ENCODE assay signal across 23 cellular contexts in the genomic region with DNA sequence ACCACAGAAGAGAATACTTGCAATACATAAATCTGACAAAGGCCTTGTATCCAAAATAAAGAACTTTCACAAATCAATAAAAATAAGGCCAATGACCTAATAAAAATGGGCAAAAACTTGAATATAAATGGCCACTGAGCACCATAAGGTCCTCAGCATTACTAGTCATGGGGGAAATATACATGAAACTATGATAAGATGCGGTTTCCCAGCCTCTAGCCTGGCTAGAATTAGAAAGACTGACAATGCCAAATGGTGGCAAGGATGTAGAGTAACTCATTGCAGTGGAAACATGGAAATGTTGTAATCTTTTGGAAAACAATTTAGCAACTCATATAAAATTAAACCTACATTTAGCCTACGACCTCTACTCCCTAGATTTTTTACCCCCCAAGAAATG.
DNase-seq lines count a peak whose midpoint lies in the region; ATAC-seq, FAIRE-seq and TF ChIP-seq lines count a peak whose summit lies in the region.
"Had no signal": no experiment of that assay in that cellular context is flagged by ENCODE, and none has a peak within 500 bp of the region (broad histone marks: within the 10 kb centered on the region; RNA-seq: fewer than 3 reads in every experiment).

No MANE protein-coding gene starts in this region.

- intact Hi-C loops in endothelial cell of umbilical vein (cut with micrococcal nuclease) = loop anchor here (5.0 kb wide), 1 partner anchor 1036 kb away; no protein-coding TSS in a partner anchor

- in situ Hi-C loops in GM23248 (cut with MboI) = no loop called here

- ATAC-seq in GM18519 (IDR thresholded peaks at IDR 0.05; ENCODE audit: low FRiP score, unreplicated experiment) = no peak
- ATAC-seq: activated T-cell treated with anti-CD3 and anti-CD28 coated beads, Interleukin-2, amount 50 U/mL, for 72 hours; lower lobe of right lung had no signal

- CTCF ChIA-PET in endothelial cell of umbilical vein (lab: Charles Lee) = interaction anchor here (1.4 kb wide), 1 partner anchor 126 kb away, joined by 3 read pairs; no protein-coding TSS in a partner anchor

- TF ChIP-seq POLR2A in endothelial cell of umbilical vein (IDR thresholded peaks at IDR 0.05; ENCODE audit: low read depth, low read length) = no peak

- no peak overlapping the region for H3K4me3 ChIP-seq in GM23248
- no peak overlapping the region for H3K4me3 ChIP-seq in endothelial cell of umbilical vein (replicated peaks in 1 of 3; ENCODE audit: insufficient read depth in 1 of 3, low read depth in 1 of 3, low read length in 3 of 3)
- H3K4me3 ChIP-seq in osteoblast (ENCODE audit: insufficient read depth, low read length) = no peak overlapping the region
- H3K4me3 ChIP-seq: lower lobe of right lung, upper lobe of left lung had no signal

- no peaks in the 10 kb centered on the region for H4K20me1 ChIP-seq in GM23248 (ENCODE audit: insufficient read depth)
- H4K20me1 ChIP-seq in endothelial cell of umbilical vein (replicated peaks; ENCODE audit: control insufficient read depth, extremely low read depth, insufficient read depth, low read length) = no peaks in the 10 kb centered on the region
- no peaks in the 10 kb centered on the region for H4K20me1 ChIP-seq in osteoblast (ENCODE audit: insufficient read depth, low read length)

- no peaks in the 10 kb centered on the region for H3K9me1 ChIP-seq in endothelial cell of umbilical vein (replicated peaks; ENCODE audit: control insufficient read depth, extremely low read depth, insufficient read depth, low read length)

- TF ChIP-seq CTCF in endothelial cell of umbilical vein (IDR thresholded peaks at IDR 0.05; ENCODE audit: extremely low read depth in 1 of 2, insufficient read depth in 1 of 2, low read depth in 1 of 2, low read length in 2 of 2) (no peak), osteoblast (IDR thresholded peaks at IDR 0.05; ENCODE audit: extremely low read depth, low read depth, low read length) (no peak)

- dilution Hi-C loops in endothelial cell of umbilical vein (cut with MboI; ENCODE audit: extremely low pct_ligation_motif_present, low sequenced_read_pairs) = no loop called here

- H3K79me2 ChIP-seq in GM23248 (ENCODE audit: insufficient read depth) (no peaks in the 10 kb centered on the region), endothelial cell of umbilical vein (ENCODE audit: control insufficient read depth, insufficient read depth, low read length) (no peaks in the 10 kb centered on the region), osteoblast (ENCODE audit: insufficient read depth, low read length) (no peaks in the 10 kb centered on the region)

- H3K27me3 ChIP-seq in GM23248 (replicated peaks; ENCODE audit: insufficient read depth) (no peaks in the 10 kb centered on the region), endothelial cell of umbilical vein (ENCODE audit: control insufficient read depth in 2 of 2, insufficient read depth in 2 of 2, low read length in 2 of 2) (no peaks in the 10 kb centered on the region), osteoblast (ENCODE audit: insufficient read depth, low read length) (no peaks in the 10 kb centered on the region)
- H3K27me3 ChIP-seq: BE2C, upper lobe of left lung had no signal

- 27 to 29% methylated on average over 2 of the region's 2 CpGs for WGBS in GM23248 (ENCODE audit: low coverage in 1 of 2, low lambda C conversion rate in 2 of 2, missing lambda C conversion rate in 2 of 2), 2 experiments

- H2AFZ ChIP-seq in GM23248 = no peak overlapping the region
- H2AFZ ChIP-seq in endothelial cell of umbilical vein (ENCODE audit: low read depth, low read length) = no peak overlapping the region
- no peak overlapping the region for H2AFZ ChIP-seq in osteoblast (ENCODE audit: low read length)

- POLR2A ChIA-PET in endothelial cell of umbilical vein (lab: Charles Lee) = no interaction called here

- H3K9me3 ChIP-seq in GM23248 (ENCODE audit: low read depth) (no peaks in the 10 kb centered on the region), endothelial cell of umbilical vein (replicated peaks; ENCODE audit: control insufficient read depth, insufficient read depth, low read length) (no peaks in the 10 kb centered on the region), osteoblast (ENCODE audit: low read depth, low read length) (no peaks in the 10 kb centered on the region)
- H3K9me3 ChIP-seq: BE2C, lower lobe of right lung, upper lobe of left lung had no signal

- H3K4me2 ChIP-seq in GM23248 (ENCODE audit: unreplicated experiment) = no peak overlapping the region
- no peak overlapping the region for H3K4me2 ChIP-seq in endothelial cell of umbilical vein (ENCODE audit: insufficient read depth, low read length)
- no peak overlapping the region for H3K4me2 ChIP-seq in osteoblast (ENCODE audit: insufficient read depth, low read length)

- no peak for FAIRE-seq in endothelial cell of umbilical vein (lab: Jason Lieb, UNC)
- FAIRE-seq: colon, frontal cortex, GM18507 had no signal

- H3K9me2 ChIP-seq in GM23248 (ENCODE audit: insufficient read depth) = no peaks in the 10 kb centered on the region

- DNase-seq in GM23248 = peak; percentile 78
- peak; percentile 61 for DNase-seq in RPMI7951 (ENCODE audit: low read depth)
- DNase-seq in endothelial cell of umbilical vein (ENCODE audit: low read depth, low spot score) = peak; percentile 60
- DNase-seq in osteoblast (ENCODE audit: insufficient read length, low spot score, missing footprints) = peak; percentile 63
- DNase-seq in NCI-H524 (lab: John Stamatoyannopoulos, UW) = no peak
- DNase-seq in AG08396 (ENCODE audit: low spot score) = no peak
- DNase-seq: activated CD4-positive, alpha-beta T cell treated with anti-CD3 and anti-CD28 coated beads for 4 hours; activated T-cell treated with anti-CD3 and anti-CD28 coated beads, Interleukin-2, amount 50 U/mL, for 72 hours; BE2C; hypothalamus; islet precursor cell; Karpas-422; lower lobe of right lung; NCI-H1105 treated with DMSO at 0.1 percent for 48 hours; NCI-H510A; occipital lobe; retina; stimulated activated CD4-positive, alpha-beta T cell treated with anti-CD3 and anti-CD28 coated beads, Interleukin-12 subunit alpha, Interleukin-12 subunit beta, amount 100 ng/mL, for 4 hours; upper lobe of left lung had no signal

- H3K9ac ChIP-seq in GM23248 = no peak overlapping the region
- no peak overlapping the region for H3K9ac ChIP-seq in endothelial cell of umbilical vein (replicated peaks; ENCODE audit: extremely low read depth, insufficient read depth, low read length)

- peak overlapping the region; percentile 39; the same call in 1 of the 2 replicates for H3K27ac ChIP-seq in GM23248
- no peak overlapping the region for H3K27ac ChIP-seq in endothelial cell of umbilical vein (ENCODE audit: insufficient read depth, low read depth, low read length)
- peak overlapping the region; percentile 0 for H3K27ac ChIP-seq in osteoblast (ENCODE audit: low read depth, low read length)
- H3K27ac ChIP-seq: lower lobe of right lung, upper lobe of left lung had no signal

- peaks cover 40% of the 10 kb centered on the region for H3F3A ChIP-seq in GM23248 (ENCODE audit: insufficient read depth)

- H3K4me1 ChIP-seq in GM23248 (ENCODE audit: insufficient read depth) (peaks cover 26% of the 10 kb centered on the region), endothelial cell of umbilical vein (ENCODE audit: control insufficient read depth, extremely low read depth, insufficient read depth, low read length) (peaks cover 12% of the 10 kb centered on the region), osteoblast (ENCODE audit: insufficient read depth, low read length) (peaks cover 35% of the 10 kb centered on the region)
- H3K4me1 ChIP-seq: BE2C, lower lobe of right lung, upper lobe of left lung had no signal

- H3K36me3 ChIP-seq in GM23248 (ENCODE audit: low read depth) (no peaks in the 10 kb centered on the region), endothelial cell of umbilical vein (ENCODE audit: control insufficient read depth in 2 of 2, extremely low read depth in 1 of 2, insufficient read depth in 2 of 2, low read length in 2 of 2) (no peaks in the 10 kb centered on the region), osteoblast (ENCODE audit: insufficient read depth, low read length) (no peaks in the 10 kb centered on the region)
- H3K36me3 ChIP-seq: BE2C, lower lobe of right lung, upper lobe of left lung had no signal

- no TSS peak for BruUV-seq in endothelial cell of umbilical vein (replicated peaks; lab: Mats Ljungman, UMichigan)

TF ChIP-seq in endothelial cell of umbilical vein, 7 proteins besides CTCF, POLR2A, EP300 and RAD21:
- TF ChIP-seq GATA2 (IDR thresholded peaks at IDR 0.05; ENCODE audit: insufficient read depth, insufficient read length, low read depth, low read length) (no peak), FOS (IDR thresholded peaks at IDR 0.05; ENCODE audit: borderline replicate concordance, insufficient read depth, low read length) (peak; percentile 54), JUN (IDR thresholded peaks at IDR 0.05; ENCODE audit: borderline replicate concordance, insufficient read depth, insufficient read length, low read depth) (peak; percentile 53)

Comparison
In these comparisons a context has a peak if more than half of its experiments do, and no peak if none do; other contexts are left out.
1. DNase-seq: peak in GM23248 (single experiment), RPMI7951 (single experiment), endothelial cell of umbilical vein (single experiment) and osteoblast (single experiment); none in NCI-H524 (0 of 2) and AG08396 (single experiment).